ENCODE assay signal across 1 cellular context in genomic region chr12:93699271-93700141, GRCh38.
TF ChIP-seq lines count a peak whose summit lies in the region.

No MANE protein-coding gene starts in this region.

TF ChIP-seq in K562, 482 proteins besides CTCF, POLR2A, EP300 and RAD21 (continued from another document):
- TF ChIP-seq, protein P1, sequence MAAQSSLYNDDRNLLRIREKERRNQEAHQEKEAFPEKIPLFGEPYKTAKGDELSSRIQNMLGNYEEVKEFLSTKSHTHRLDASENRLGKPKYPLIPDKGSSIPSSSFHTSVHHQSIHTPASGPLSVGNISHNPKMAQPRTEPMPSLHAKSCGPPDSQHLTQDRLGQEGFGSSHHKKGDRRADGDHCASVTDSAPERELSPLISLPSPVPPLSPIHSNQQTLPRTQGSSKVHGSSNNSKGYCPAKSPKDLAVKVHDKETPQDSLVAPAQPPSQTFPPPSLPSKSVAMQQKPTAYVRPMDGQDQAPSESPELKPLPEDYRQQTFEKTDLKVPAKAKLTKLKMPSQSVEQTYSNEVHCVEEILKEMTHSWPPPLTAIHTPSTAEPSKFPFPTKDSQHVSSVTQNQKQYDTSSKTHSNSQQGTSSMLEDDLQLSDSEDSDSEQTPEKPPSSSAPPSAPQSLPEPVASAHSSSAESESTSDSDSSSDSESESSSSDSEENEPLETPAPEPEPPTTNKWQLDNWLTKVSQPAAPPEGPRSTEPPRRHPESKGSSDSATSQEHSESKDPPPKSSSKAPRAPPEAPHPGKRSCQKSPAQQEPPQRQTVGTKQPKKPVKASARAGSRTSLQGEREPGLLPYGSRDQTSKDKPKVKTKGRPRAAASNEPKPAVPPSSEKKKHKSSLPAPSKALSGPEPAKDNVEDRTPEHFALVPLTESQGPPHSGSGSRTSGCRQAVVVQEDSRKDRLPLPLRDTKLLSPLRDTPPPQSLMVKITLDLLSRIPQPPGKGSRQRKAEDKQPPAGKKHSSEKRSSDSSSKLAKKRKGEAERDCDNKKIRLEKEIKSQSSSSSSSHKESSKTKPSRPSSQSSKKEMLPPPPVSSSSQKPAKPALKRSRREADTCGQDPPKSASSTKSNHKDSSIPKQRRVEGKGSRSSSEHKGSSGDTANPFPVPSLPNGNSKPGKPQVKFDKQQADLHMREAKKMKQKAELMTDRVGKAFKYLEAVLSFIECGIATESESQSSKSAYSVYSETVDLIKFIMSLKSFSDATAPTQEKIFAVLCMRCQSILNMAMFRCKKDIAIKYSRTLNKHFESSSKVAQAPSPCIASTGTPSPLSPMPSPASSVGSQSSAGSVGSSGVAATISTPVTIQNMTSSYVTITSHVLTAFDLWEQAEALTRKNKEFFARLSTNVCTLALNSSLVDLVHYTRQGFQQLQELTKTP (IDR thresholded peaks at IDR 0.05; ENCODE audit: low read depth in 1 of 2, partially characterized antibody in 2 of 2) = no peak
- no peak for TF ChIP-seq RCOR1 (IDR thresholded peaks at IDR 0.05; ENCODE audit: borderline replicate concordance in 1 of 2, low read depth in 2 of 2, low read length in 2 of 2)
- no peak for TF ChIP-seq KLF10 (CRISPR knock-in tag; IDR thresholded peaks at IDR 0.05)
- no peak for TF ChIP-seq MTA1 (IDR thresholded peaks at IDR 0.05; ENCODE audit: borderline replicate concordance)
- TF ChIP-seq ZKSCAN8 (CRISPR knock-in tag; IDR thresholded peaks at IDR 0.05) = no peak
- no peak for TF ChIP-seq ZNF24 (IDR thresholded peaks at IDR 0.05)
- TF ChIP-seq RBM39 (optimal IDR thresholded peaks at IDR 0.05; ENCODE audit: low read depth, low read length) = no peak
- no peak for TF ChIP-seq GTF2E2 (tag; IDR thresholded peaks at IDR 0.05)
- no peak for TF ChIP-seq NRF1 (conservative IDR thresholded peaks at IDR 0.05 in 1 of 2, IDR thresholded peaks at IDR 0.05 in 1 of 2)
- no peak for TF ChIP-seq ZC3H8 (IDR thresholded peaks at IDR 0.05)
- no peak for TF ChIP-seq PCBP2 (IDR thresholded peaks at IDR 0.05; ENCODE audit: low read depth, low read length, poor library complexity, severe bottlenecking)
- no peak for TF ChIP-seq NFXL1 (CRISPR knock-in tag; IDR thresholded peaks at IDR 0.05)
- TF ChIP-seq ARNT (IDR thresholded peaks at IDR 0.05) = no peak
